10 cellular contexts compared by ENCODE assay signal in genomic region chr18:10050956-10051355, GRCh38.
"Had no signal": no experiment of that assay in that cellular context is flagged by ENCODE, and none has a peak within 500 bp of the region (broad histone marks: within the 10 kb centered on the region; RNA-seq: fewer than 3 reads in every experiment).

No MANE protein-coding gene starts in this region.

- FAIRE-seq: bronchial epithelial cell, keratinocyte had no signal

- H3K79me2 ChIP-seq: parathyroid adenoma had no signal

- H3K9ac ChIP-seq: parathyroid adenoma had no signal

- H2AFZ ChIP-seq: parathyroid adenoma had no signal

- H3K4me3 Mint-ChIP-seq: activated naive CD8-positive, alpha-beta T cell treated with anti-CD3 and anti-CD28 coated beads for 36 hours; activated T-cell treated with anti-CD3 and anti-CD28 coated beads, Interleukin-2, amount 50 U/mL, for 24 hours had no signal

- H3K27me3 Mint-ChIP-seq: activated T-cell treated with anti-CD3 and anti-CD28 coated beads, Interleukin-2, amount 50 U/mL, for 24 hours had no signal

- H3K27me3 ChIP-seq: SJCRH30, upper lobe of left lung had no signal

- H3K4me1 ChIP-seq: parathyroid adenoma, SJCRH30 had no signal

- DNase-seq: activated gamma-delta T cell; activated naive CD8-positive, alpha-beta T cell treated with anti-CD3 and anti-CD28 coated beads for 36 hours; activated T-cell treated with anti-CD3 and anti-CD28 coated beads, Interleukin-2, amount 50 U/mL, for 24 hours; aorta; SJCRH30; upper lobe of left lung had no signal

- H3K36me3 ChIP-seq: SJCRH30, upper lobe of left lung had no signal

- H3K27ac Mint-ChIP-seq: activated naive CD8-positive, alpha-beta T cell treated with anti-CD3 and anti-CD28 coated beads for 36 hours; activated T-cell treated with anti-CD3 and anti-CD28 coated beads, Interleukin-2, amount 50 U/mL, for 24 hours had no signal

- H3K4me1 Mint-ChIP-seq: activated naive CD8-positive, alpha-beta T cell treated with anti-CD3 and anti-CD28 coated beads for 36 hours had no signal

- H3K9me3 Mint-ChIP-seq: activated naive CD8-positive, alpha-beta T cell treated with anti-CD3 and anti-CD28 coated beads for 36 hours; activated T-cell treated with anti-CD3 and anti-CD28 coated beads, Interleukin-2, amount 50 U/mL, for 24 hours had no signal

- H3K9me3 ChIP-seq: SJCRH30, upper lobe of left lung had no signal

- H3K4me3 ChIP-seq: SJCRH30, skin epidermis, upper lobe of left lung had no signal

- H3K27ac ChIP-seq: parathyroid adenoma, SJCRH30 had no signal
